In genomic region chr2:115364078-115364477, GRCh38 we compare ENCODE assay signal across 22 cellular contexts.
DNase-seq lines count a peak whose midpoint lies in the region; ATAC-seq and TF ChIP-seq lines count a peak whose summit lies in the region.
"Had no signal": no experiment of that assay in that cellular context is flagged by ENCODE, and none has a peak within 500 bp of the region (broad histone marks: within the 10 kb centered on the region; RNA-seq: fewer than 3 reads in every experiment).

No MANE protein-coding gene starts in this region.

- TF ChIP-seq CTCF in smooth muscle cell (IDR thresholded peaks at IDR 0.05; ENCODE audit: borderline replicate concordance, insufficient read depth, poor library complexity, severe bottlenecking) (no peak), glutamatergic neuron (IDR thresholded peaks at IDR 0.05; ENCODE audit: partially characterized antibody, unreplicated experiment) (no peak), natural killer cell (IDR thresholded peaks at IDR 0.05) (no peak)

- H2AFZ ChIP-seq in smooth muscle cell (ENCODE audit: low read depth), result peak overlapping the region; percentile 38
- H2AFZ ChIP-seq: GM23248 had no signal

- H3K36me3 Mint-ChIP-seq in glutamatergic neuron (ENCODE audit: unreplicated experiment) (peaks cover 5% of the 10 kb centered on the region), natural killer cell (no peaks in the 10 kb centered on the region)
- H3K36me3 Mint-ChIP-seq in stimulated activated naive B cell treated with anti-CD40 and anti-IgM and Interleukin-4, amounts not matched to agents 10 μg/mL and 1 μg/mL and 100 μg/mL, for 72 hours, result no peaks in the 10 kb centered on the region
- H3K36me3 Mint-ChIP-seq: CD4-positive, alpha-beta memory T cell had no signal

- H3K4me1 ChIP-seq in HUES48 (ENCODE audit: control insufficient read depth, insufficient read depth, low read length), result peaks cover 47% of the 10 kb centered on the region
- H3K4me1 ChIP-seq in smooth muscle cell (ENCODE audit: low read depth), result peaks cover 15% of the 10 kb centered on the region
- H3K4me1 ChIP-seq: BLaER1 had no signal

- WGBS in smooth muscle cell (ENCODE audit: low lambda C conversion rate), result 51% methylated on average over 6 of the region's 6 CpGs

- peaks cover 5% of the 10 kb centered on the region for H3K27me3 Mint-ChIP-seq in glutamatergic neuron (ENCODE audit: unreplicated experiment)
- no peaks in the 10 kb centered on the region for H3K27me3 Mint-ChIP-seq in natural killer cell (ENCODE audit: low read depth in 2 of 2)
- no peaks in the 10 kb centered on the region for H3K27me3 Mint-ChIP-seq in stimulated activated naive B cell treated with anti-CD40 and anti-IgM and Interleukin-4, amounts not matched to agents 10 μg/mL and 1 μg/mL and 100 μg/mL, for 72 hours
- H3K27me3 Mint-ChIP-seq: CD4-positive, alpha-beta memory T cell had no signal

- peak overlapping the region; percentile 56 for H3K4me2 ChIP-seq in smooth muscle cell
- H3K4me2 ChIP-seq: BLaER1, KMS-11 had no signal

- no peaks in the 10 kb centered on the region for H3K36me3 ChIP-seq in HUES48 (ENCODE audit: control insufficient read depth, insufficient read depth, low read length)
- no peaks in the 10 kb centered on the region for H3K36me3 ChIP-seq in smooth muscle cell (ENCODE audit: low read depth)
- H3K36me3 ChIP-seq: BLaER1 had no signal

- ATAC-seq in natural killer cell, result no peak
- ATAC-seq in stimulated activated naive B cell treated with anti-CD40 and anti-IgM and Interleukin-4, amounts not matched to agents 10 μg/mL and 1 μg/mL and 100 μg/mL, for 72 hours (replicated peaks), result no peak
- ATAC-seq: GM12878, PC-3 had no signal

- no peaks in the 10 kb centered on the region for H3F3A ChIP-seq in smooth muscle cell (ENCODE audit: low read depth)

- peaks cover 4% of the 10 kb centered on the region for H3K4me1 Mint-ChIP-seq in glutamatergic neuron (ENCODE audit: low read depth, unreplicated experiment)
- no peaks in the 10 kb centered on the region for H3K4me1 Mint-ChIP-seq in natural killer cell
- no peaks in the 10 kb centered on the region for H3K4me1 Mint-ChIP-seq in stimulated activated naive B cell treated with anti-CD40 and anti-IgM and Interleukin-4, amounts not matched to agents 10 μg/mL and 1 μg/mL and 100 μg/mL, for 72 hours
- H3K4me1 Mint-ChIP-seq: CD4-positive, alpha-beta memory T cell had no signal

- intact Hi-C loops in natural killer cell (cut with micrococcal nuclease), result no loop called here

- H3K9ac ChIP-seq in HUES48 (ENCODE audit: low read depth, low read length) (peak overlapping the region; percentile 60; the same call in 1 of the 2 replicates), smooth muscle cell (ENCODE audit: low read depth) (no peak overlapping the region)
- H3K9ac ChIP-seq: BLaER1, GM23248, KMS-11 had no signal

- no peaks in the 10 kb centered on the region for H3K79me2 ChIP-seq in smooth muscle cell (ENCODE audit: low read depth)

- H4K20me1 ChIP-seq in smooth muscle cell (ENCODE audit: low read depth), result no peaks in the 10 kb centered on the region
- H4K20me1 ChIP-seq: BLaER1 had no signal

- H3K9me3 ChIP-seq in HUES48 (ENCODE audit: control insufficient read depth, insufficient read depth, low read length), result 0 out of 2 replicates have a peak, but pooled peaks cover 2% of the 10 kb centered on the region
- H3K9me3 ChIP-seq in smooth muscle cell (replicated peaks; ENCODE audit: low read depth), result no peaks in the 10 kb centered on the region
- H3K9me3 ChIP-seq: BLaER1 had no signal

- H3K4me3 Mint-ChIP-seq in glutamatergic neuron (ENCODE audit: unreplicated experiment) (no peak overlapping the region), natural killer cell (no peak overlapping the region)
- H3K4me3 Mint-ChIP-seq in stimulated activated naive B cell treated with anti-CD40 and anti-IgM and Interleukin-4, amounts not matched to agents 10 μg/mL and 1 μg/mL and 100 μg/mL, for 72 hours, result no peak overlapping the region
- H3K4me3 Mint-ChIP-seq: CD4-positive, alpha-beta memory T cell had no signal

- H3K9me3 Mint-ChIP-seq in glutamatergic neuron (ENCODE audit: unreplicated experiment) (peaks cover 6% of the 10 kb centered on the region), natural killer cell (peaks cover 13 to 16% of the 10 kb centered on the region in 2 donors)
- peaks cover 5 to 19% of the 10 kb centered on the region in 2 donors for H3K9me3 Mint-ChIP-seq in stimulated activated naive B cell treated with anti-CD40 and anti-IgM and Interleukin-4, amounts not matched to agents 10 μg/mL and 1 μg/mL and 100 μg/mL, for 72 hours

- DNase-seq in astrocyte of the hippocampus (ENCODE audit: low read depth, low spot score) (peak; percentile 46), iPS-NIHi7 (ENCODE audit: extremely low spot score) (peak; percentile 21), smooth muscle cell (lab: John Stamatoyannopoulos, UW; ENCODE audit: unreplicated experiment) (no peak), glutamatergic neuron (no peak), natural killer cell (no peak)
- no peak for DNase-seq in stimulated activated naive B cell treated with anti-CD40 and anti-IgM and Interleukin-4, amounts not matched to agents 10 μg/mL and 1 μg/mL and 100 μg/mL, for 72 hours
- DNase-seq: CD4-positive, alpha-beta memory T cell; DMS153; GM23248; MV-4-11; NCI-H1417; NCI-H187; NCI-H2227 treated with DMSO at 0.1 percent for 48 hours; NCI-H524; NCI-H82; PC-3; SIG-M5 had no signal

- H3K4me3 ChIP-seq in HUES48 (ENCODE audit: low read depth, low read length) (peak overlapping the region; percentile 31), smooth muscle cell (no peak overlapping the region)
- H3K4me3 ChIP-seq: BLaER1, GM12878, GM23248 had no signal

- H3K27ac Mint-ChIP-seq in glutamatergic neuron (ENCODE audit: unreplicated experiment), result no peak overlapping the region
- no peak overlapping the region for H3K27ac Mint-ChIP-seq in natural killer cell
- no peak overlapping the region for H3K27ac Mint-ChIP-seq in stimulated activated naive B cell treated with anti-CD40 and anti-IgM and Interleukin-4, amounts not matched to agents 10 μg/mL and 1 μg/mL and 100 μg/mL, for 72 hours
- H3K27ac Mint-ChIP-seq: CD4-positive, alpha-beta memory T cell had no signal

- no peaks in the 10 kb centered on the region for H3K27me3 ChIP-seq in HUES48 (ENCODE audit: control insufficient read depth, insufficient read depth, low read length)
- H3K27me3 ChIP-seq in smooth muscle cell (ENCODE audit: low read depth), result no peaks in the 10 kb centered on the region
- H3K27me3 ChIP-seq: BLaER1 had no signal

- H3K27ac ChIP-seq in HUES48 (ENCODE audit: low read depth, low read length), result peak overlapping the region; percentile 84
- peak overlapping the region; percentile 47 for H3K27ac ChIP-seq in smooth muscle cell (ENCODE audit: low read depth)
- H3K27ac ChIP-seq: BLaER1, GM23248, KMS-11, RWPE1 had no signal

Comparison
In these comparisons a context has a peak if more than half of its experiments do, and no peak if none do; other contexts are left out.
1. DNase-seq: peak in astrocyte of the hippocampus (single experiment) and iPS-NIHi7 (single experiment); none in smooth muscle cell (single experiment), glutamatergic neuron (single experiment), natural killer cell (single experiment) and stimulated activated naive B cell treated with anti-CD40 and anti-IgM and Interleukin-4, amounts not matched to agents 10 μg/mL and 1 μg/mL and 100 μg/mL, for 72 hours (single experiment).